8 cellular contexts compared by ENCODE assay signal in genomic region chr12:30457621-30458289, GRCh38.
DNase-seq lines count a peak whose midpoint lies in the region; ATAC-seq and TF ChIP-seq lines count a peak whose summit lies in the region.

No MANE protein-coding gene starts in this region.

- no peaks in the 10 kb centered on the region for H3K27me3 Mint-ChIP-seq in GM23338 (ENCODE audit: insufficient read depth, low read depth, poor library complexity)

- no peaks in the 10 kb centered on the region for H3K9me3 ChIP-seq in NT2/D1 (ENCODE audit: insufficient read depth, low read length)
- H3K9me3 ChIP-seq in esophagus squamous epithelium: no peaks in the 10 kb centered on the region

- ATAC-seq in GM23338 (peak; percentile 56), sciatic nerve (peak; percentile 77), GM19397 (IDR thresholded peaks at IDR 0.05; ENCODE audit: unreplicated experiment) (no peak)

- no peaks in the 10 kb centered on the region for H3K36me3 Mint-ChIP-seq in GM23338 (ENCODE audit: low read depth)

- no peak overlapping the region for H3K4me3 Mint-ChIP-seq in GM23338

- H4K20me1 ChIP-seq in GM23338 (replicated peaks; ENCODE audit: insufficient read depth): no peaks in the 10 kb centered on the region

- peak; percentile 72 for DNase-seq in GM23338 (ENCODE audit: low spot score)
- peak; percentile 61 for DNase-seq in NT2/D1 (ENCODE audit: low read depth, low spot score)
- DNase-seq in fibroblast of mammary gland (ENCODE audit: low read depth): peak; percentile 96
- no peak for DNase-seq in sciatic nerve (ENCODE audit: low spot score)
- no peak for DNase-seq in midbrain (lab: John Stamatoyannopoulos, UW)
- no peak for DNase-seq in esophagus squamous epithelium (lab: John Stamatoyannopoulos, UW)
- no peak for DNase-seq in NK-92 treated with Interleukin-12 subunit alpha and Interleukin-12 subunit beta, amount 100 ng/mL, for 24 hours (lab: John Stamatoyannopoulos, UW)

- no peaks in the 10 kb centered on the region for H3K9me3 Mint-ChIP-seq in GM23338

- TF ChIP-seq POLR2A in esophagus squamous epithelium (IDR thresholded peaks at IDR 0.05): no peak

- H3K27ac ChIP-seq in GM23338 (ENCODE audit: low read depth) (no peak overlapping the region), esophagus squamous epithelium (peak overlapping the region in 1 of 4 donors; percentile 7)

- no peaks in the 10 kb centered on the region for H3K79me2 ChIP-seq in GM23338 (replicated peaks; ENCODE audit: insufficient read depth)

- no peak overlapping the region for H3K4me3 ChIP-seq in GM23338
- H3K4me3 ChIP-seq in NT2/D1 (ENCODE audit: insufficient read length, low read depth): no peak overlapping the region
- no peak overlapping the region for H3K4me3 ChIP-seq in fibroblast of mammary gland (ENCODE audit: control insufficient read depth, low read depth, low read length)
- no peak overlapping the region for H3K4me3 ChIP-seq in esophagus squamous epithelium

- H3K27ac Mint-ChIP-seq in GM23338: no peak overlapping the region

- H3K27me3 ChIP-seq in GM23338 (ENCODE audit: insufficient read depth) (no peaks in the 10 kb centered on the region), NT2/D1 (ENCODE audit: insufficient read depth, insufficient read length) (no peaks in the 10 kb centered on the region), esophagus squamous epithelium (no peaks in the 10 kb centered on the region)

- H3K4me1 ChIP-seq in GM23338 (ENCODE audit: insufficient read depth) (no peaks in the 10 kb centered on the region), NT2/D1 (ENCODE audit: insufficient read depth, insufficient read length) (no peaks in the 10 kb centered on the region), esophagus squamous epithelium (no peaks in the 10 kb centered on the region)

- WGBS in esophagus squamous epithelium, 2 donors: 35 to 36% methylated on average over 3 of the region's 3 CpGs

- TF ChIP-seq CTCF in GM23338 (conservative IDR thresholded peaks at IDR 0.05; ENCODE audit: low read depth in 2 of 2) (peak; percentile 58 to 69), fibroblast of mammary gland (conservative IDR thresholded peaks at IDR 0.05; ENCODE audit: control insufficient read depth, insufficient read depth, low read depth, low read length) (peak; percentile 70), esophagus squamous epithelium (IDR thresholded peaks at IDR 0.05) (peak in 2 of 6 experiments; percentile 13 to 19)

- no peak overlapping the region for H3K9ac ChIP-seq in NT2/D1 (ENCODE audit: insufficient read length, low read depth)

- intact Hi-C loops in sciatic nerve (cut with DNase I): no loop called here
- intact Hi-C loops in esophagus squamous epithelium (cut with DNase I): no loop called here

- no peaks in the 10 kb centered on the region for H3K9me2 ChIP-seq in GM23338 (ENCODE audit: insufficient read depth)

- H3K4me2 ChIP-seq in GM23338: no peak overlapping the region

- no peaks in the 10 kb centered on the region for H3F3A ChIP-seq in GM23338 (replicated peaks; ENCODE audit: low read depth)

- H3K4me1 Mint-ChIP-seq in GM23338: no peaks in the 10 kb centered on the region

- no peaks in the 10 kb centered on the region for H3K36me3 ChIP-seq in GM23338 (ENCODE audit: insufficient read depth)
- H3K36me3 ChIP-seq in NT2/D1 (ENCODE audit: insufficient read depth, insufficient read length, low read length): no peaks in the 10 kb centered on the region
- no peaks in the 10 kb centered on the region for H3K36me3 ChIP-seq in esophagus squamous epithelium

- H2AFZ ChIP-seq in GM23338: no peak overlapping the region

TF ChIP-seq in GM23338, 12 proteins besides CTCF, POLR2A, EP300 and RAD21 (continues in another document):
- TF ChIP-seq STAT1 (IDR thresholded peaks at IDR 0.05; ENCODE audit: unreplicated experiment) (no peak), POLR2AphosphoS5 (IDR thresholded peaks at IDR 0.05; ENCODE audit: low read depth) (no peak), ZNF331 (CRISPR knock-in tag; IDR thresholded peaks at IDR 0.05; ENCODE audit: low read depth) (no peak), EZH2 (IDR thresholded peaks at IDR 0.05; ENCODE audit: low read depth, unreplicated experiment) (no peak), EZH2phosphoT487 (IDR thresholded peaks at IDR 0.05; ENCODE audit: unreplicated experiment) (no peak), ZNF114 (CRISPR knock-in tag; IDR thresholded peaks at IDR 0.05) (no peak), ZNF462 (CRISPR knock-in tag; IDR thresholded peaks at IDR 0.05) (no peak), NANOG (IDR thresholded peaks at IDR 0.05; ENCODE audit: borderline replicate concordance) (no peak), REST (IDR thresholded peaks at IDR 0.05; ENCODE audit: unreplicated experiment) (no peak)

Comparison
In these comparisons a context has a peak if more than half of its experiments do, and no peak if none do; other contexts are left out.
1. DNase-seq: peak in GM23338 (single experiment), NT2/D1 (single experiment) and fibroblast of mammary gland (single experiment); none in sciatic nerve (single experiment), midbrain (single experiment), esophagus squamous epithelium (single experiment) and NK-92 treated with Interleukin-12 subunit alpha and Interleukin-12 subunit beta, amount 100 ng/mL, for 24 hours (single experiment).